In the genomic region with DNA sequence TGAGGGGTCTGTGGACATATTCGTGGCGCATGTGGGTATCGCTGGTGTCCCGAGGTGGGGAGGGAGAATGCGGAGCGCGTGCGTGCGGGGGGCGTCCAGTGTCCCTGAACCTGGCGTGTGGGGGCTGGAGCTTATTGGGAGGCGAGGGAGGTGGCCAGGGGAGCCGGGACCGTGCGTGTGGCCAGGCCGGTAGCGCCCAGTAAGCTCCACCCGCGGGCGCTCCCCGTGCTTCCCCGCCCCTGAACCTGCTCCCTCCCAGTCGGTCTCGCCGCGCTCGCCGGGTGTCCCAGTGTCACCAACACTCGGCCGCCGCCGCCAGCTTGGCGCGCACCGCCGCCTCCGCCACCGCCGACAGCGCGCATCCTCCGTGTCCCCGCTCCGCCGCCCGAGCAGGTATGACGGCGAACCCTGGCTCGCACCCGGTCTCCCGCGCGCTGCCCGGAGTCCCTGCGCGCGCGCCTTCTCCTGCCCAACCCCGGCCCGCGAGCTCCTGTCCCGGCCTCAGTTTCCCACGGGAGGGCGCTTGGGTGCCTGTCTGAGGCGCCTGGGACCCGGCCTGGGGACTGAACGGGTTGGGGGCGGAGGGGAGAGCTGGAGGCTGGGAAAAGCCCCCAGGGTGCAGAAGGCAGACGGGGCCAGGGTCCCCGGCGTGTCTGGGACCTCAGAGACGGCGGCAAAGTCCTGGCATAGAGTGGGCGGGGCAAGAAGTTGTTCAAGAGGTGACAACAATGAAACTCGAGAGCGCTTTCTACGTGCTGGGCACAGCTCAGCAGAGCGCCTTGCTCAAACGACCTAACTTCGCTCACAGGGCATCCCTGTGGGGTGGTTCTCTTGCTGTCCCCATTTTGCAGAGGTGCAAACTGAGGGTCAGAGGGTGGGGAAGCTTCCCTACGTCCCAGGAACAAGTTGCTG, we compare ENCODE assay signal across 8 cellular contexts. TPM values are rescaled to one million over a fixed set of nuclear protein-coding genes. Genes with fewer than 3 reads are reported as not detected.
A peak's percentile ranks its signal among the peaks of the same experiment; 100 is the strongest.
DNase-seq lines count a peak whose midpoint lies in the region; ATAC-seq and TF ChIP-seq lines count a peak whose summit lies in the region.

A gene with protein sequence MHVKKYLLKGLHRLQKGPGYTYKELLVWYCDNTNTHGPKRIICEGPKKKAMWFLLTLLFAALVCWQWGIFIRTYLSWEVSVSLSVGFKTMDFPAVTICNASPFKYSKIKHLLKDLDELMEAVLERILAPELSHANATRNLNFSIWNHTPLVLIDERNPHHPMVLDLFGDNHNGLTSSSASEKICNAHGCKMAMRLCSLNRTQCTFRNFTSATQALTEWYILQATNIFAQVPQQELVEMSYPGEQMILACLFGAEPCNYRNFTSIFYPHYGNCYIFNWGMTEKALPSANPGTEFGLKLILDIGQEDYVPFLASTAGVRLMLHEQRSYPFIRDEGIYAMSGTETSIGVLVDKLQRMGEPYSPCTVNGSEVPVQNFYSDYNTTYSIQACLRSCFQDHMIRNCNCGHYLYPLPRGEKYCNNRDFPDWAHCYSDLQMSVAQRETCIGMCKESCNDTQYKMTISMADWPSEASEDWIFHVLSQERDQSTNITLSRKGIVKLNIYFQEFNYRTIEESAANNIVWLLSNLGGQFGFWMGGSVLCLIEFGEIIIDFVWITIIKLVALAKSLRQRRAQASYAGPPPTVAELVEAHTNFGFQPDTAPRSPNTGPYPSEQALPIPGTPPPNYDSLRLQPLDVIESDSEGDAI (plus strand): TSS at position 258 of the 912 bp plus-strand sequence. CDS start 46,298 bp downstream, outside the sequence.

- H3K27me3 ChIP-seq in dorsolateral prefrontal cortex (peaks cover 4 to 40% (median 26%) of the 10 kb centered on the region in 45 donors), neural progenitor cell (peaks cover 54% of the 10 kb centered on the region), adrenal gland (peaks cover 18% of the 10 kb centered on the region)

- H3K4me1 Mint-ChIP-seq in neural progenitor cell = peaks cover 6% of the 10 kb centered on the region

- peaks cover 3% of the 10 kb centered on the region for H4K20me1 ChIP-seq in neural progenitor cell (ENCODE audit: low read depth)

- H3K9ac ChIP-seq in ES-I3 (ENCODE audit: low read depth, low read length) = peak within 1 kb of the TSS; percentile 53; the same call in 1 of the 2 replicates
- H3K9ac ChIP-seq in neural progenitor cell = no peak within 1 kb of the TSS

- peak within 1 kb of the TSS; percentile 80 for H3K4me3 Mint-ChIP-seq in neural progenitor cell

- no peaks in the 10 kb centered on the region for H3K9me3 Mint-ChIP-seq in neural progenitor cell

- no peak for ATAC-seq in GM18870 (IDR thresholded peaks at IDR 0.05; ENCODE audit: unreplicated experiment)

- no peaks in the 10 kb centered on the region for H3K79me2 ChIP-seq in neural progenitor cell (ENCODE audit: low read depth)

- intact Hi-C loops in dorsolateral prefrontal cortex (cut with DNase I) (no loop called here), adrenal gland (cut with DNase I) (no loop called here)

- H3K4me3 ChIP-seq in dorsolateral prefrontal cortex (peak within 1 kb of the TSS in 56 of 59 donors; percentile 4 to 60 (median 44)), neural progenitor cell (peak within 1 kb of the TSS; percentile 87), adrenal gland (no peak within 1 kb of the TSS)

- peak within 1 kb of the TSS; percentile 100 for H2AFZ ChIP-seq in neural progenitor cell (replicated peaks)

- H3F3A ChIP-seq in neural progenitor cell (ENCODE audit: low read depth) = peaks cover 5% of the 10 kb centered on the region

- 2 to 11% (median 3%) methylated on average over 27 to 81 of the region's 81 CpGs for WGBS in adrenal gland, 4 donors

- H3K4me1 ChIP-seq in ES-I3 (ENCODE audit: insufficient read depth, low read length) (no peaks in the 10 kb centered on the region), neural progenitor cell (no peaks in the 10 kb centered on the region), adrenal gland (replicated peaks in 1 of 2) (no peaks in the 10 kb centered on the region)

- DNase-seq in dorsolateral prefrontal cortex (peak in 2 of 10 donors; percentile 26 to 56), neural progenitor cell (ENCODE audit: low spot score) (peak; percentile 67), adrenal gland (no peak), NCI-H2107 (lab: John Stamatoyannopoulos, UW) (no peak), HUDEP-2 (lab: John Stamatoyannopoulos, UW; ENCODE audit: unreplicated experiment in 76 of 76) (no peak)

- no peaks in the 10 kb centered on the region for H3K9me3 ChIP-seq in ES-I3 (ENCODE audit: control insufficient read depth, insufficient read depth, low read length)
- no peaks in the 10 kb centered on the region for H3K9me3 ChIP-seq in neural progenitor cell (ENCODE audit: low read depth)
- no peaks in the 10 kb centered on the region for H3K9me3 ChIP-seq in adrenal gland (replicated peaks in 1 of 3)

- H3K4me2 ChIP-seq in neural progenitor cell = peak within 1 kb of the TSS; percentile 100

- H3K27ac ChIP-seq in dorsolateral prefrontal cortex = no peak within 1 kb of the TSS
- no peak within 1 kb of the TSS for H3K27ac ChIP-seq in neural progenitor cell
- H3K27ac ChIP-seq in adrenal gland = no peak within 1 kb of the TSS

- H3K36me3 ChIP-seq in ES-I3 (ENCODE audit: insufficient read depth, low read length) (no peaks in the 10 kb centered on the region), neural progenitor cell (no peaks in the 10 kb centered on the region), adrenal gland (replicated peaks in 1 of 2) (no peaks in the 10 kb centered on the region)

- H3K36me3 Mint-ChIP-seq in neural progenitor cell = no peaks in the 10 kb centered on the region

- H3K27ac Mint-ChIP-seq in neural progenitor cell = no peak within 1 kb of the TSS

- TF ChIP-seq CTCF in LNCAP (IDR thresholded peaks at IDR 0.05) (peak; percentile 25; the same call in 1 of the 2 replicates), dorsolateral prefrontal cortex (IDR thresholded peaks at IDR 0.05 in 54 of 56, conservative IDR thresholded peaks at IDR 0.05 in 2 of 56; ENCODE audit: low read depth in 1 of 56, partially characterized antibody in 56 of 56) (no peak), neural progenitor cell (IDR thresholded peaks at IDR 0.05) (no peak), adrenal gland (IDR thresholded peaks at IDR 0.05) (no peak)

- H3K27me3 Mint-ChIP-seq in neural progenitor cell (ENCODE audit: insufficient read depth, low read depth) = peaks cover 35% of the 10 kb centered on the region

- TF ChIP-seq POLR2A in adrenal gland (IDR thresholded peaks at IDR 0.05) = no peak

RNA-seq across cellular contexts. Expression of the gene that starts here (rescaled TPM):
- total RNA-seq in dorsolateral prefrontal cortex = under 1 TPM in 1 of 120 experiments, not detected in 119; 0.98 TPM
- total RNA-seq in neural progenitor cell (ENCODE audit: low replicate concordance) = not detected in 2 replicates
- total RNA-seq in adrenal gland = 1 to 10 TPM in 3 of 8 donors, under 1 TPM in 2, not detected in 3; 0.28 to 1.8 (median 1.0) TPM
- 1 to 10 TPM in 2 of 3 donors, under 1 TPM in 1; 0.33 to 2.2 (median 1.4) TPM for polyA plus RNA-seq in adrenal gland

Comparison
In these comparisons a context has a peak if more than half of its experiments do, and no peak if none do; other contexts are left out.
1. Peak in DNase-seq, H3K4me3 ChIP-seq and H3K4me2 ChIP-seq in neural progenitor cell; RNA of the gene not detected or under 1 TPM.
2. H3K4me3 ChIP-seq: peak in dorsolateral prefrontal cortex (56 of 59); none in adrenal gland (0 of 4).